16 cellular contexts compared by ENCODE assay signal in the genomic region with DNA sequence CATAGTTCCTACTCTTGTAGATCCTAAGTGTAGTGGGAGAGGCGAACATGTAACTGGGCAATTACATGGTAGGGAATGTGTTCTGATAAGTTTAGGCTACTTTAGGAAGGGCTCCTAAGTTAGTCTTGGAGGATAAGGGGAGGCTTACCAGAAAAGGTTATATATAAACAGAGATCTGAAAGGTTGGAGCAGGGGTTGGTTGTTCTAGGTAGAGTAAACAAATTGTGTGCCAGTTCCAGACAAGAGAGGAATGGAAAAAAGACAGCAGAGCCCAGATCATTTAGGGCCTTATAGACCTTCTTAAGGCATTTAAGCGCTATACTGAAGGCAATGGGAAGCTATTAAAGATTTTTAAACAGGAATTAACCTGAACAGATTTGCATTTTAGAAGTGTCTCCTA.
DNase-seq lines count a peak whose midpoint lies in the region; ATAC-seq, FAIRE-seq and TF ChIP-seq lines count a peak whose summit lies in the region.
"Had no signal": no experiment of that assay in that cellular context is flagged by ENCODE, and none has a peak within 500 bp of the region (broad histone marks: within the 10 kb centered on the region; RNA-seq: fewer than 3 reads in every experiment).

No MANE protein-coding gene starts in this region.

- DNase-seq in body of pancreas (no peak), endothelial cell (ENCODE audit: low spot score) (no peak), right lobe of liver (no peak), pancreas (peak in 1 of 6 donors; percentile 23), GDM1 (lab: John Stamatoyannopoulos, UW) (no peak)
- DNase-seq in stimulated activated naive CD4-positive, alpha-beta T cell treated with Interleukin-2 at 50 U/mL for 16 hours (lab: John Stamatoyannopoulos, UW) = no peak
- DNase-seq: C1 segment of cervical spinal cord; Calu3; CD4-positive, alpha-beta memory T cell; COR-L47; DMS79 treated with DMSO at 0.1 percent for 48 hours; GOT3; HFFc6 had no signal

- H3K27ac ChIP-seq in body of pancreas (peak overlapping the region; percentile 55 to 84 (median 66)), right lobe of liver (peak overlapping the region in 1 of 3 donors; percentile 35), pancreas (peak overlapping the region; percentile 23 to 82 (median 62))

- no peaks in the 10 kb centered on the region for H3K9me3 ChIP-seq in body of pancreas
- no peaks in the 10 kb centered on the region for H3K9me3 ChIP-seq in right lobe of liver
- no peaks in the 10 kb centered on the region for H3K9me3 ChIP-seq in pancreas
- H3K9me3 ChIP-seq: HAP-1 had no signal

- TF ChIP-seq CTCF in body of pancreas (IDR thresholded peaks at IDR 0.05) (no peak), endothelial cell (IDR thresholded peaks at IDR 0.05; ENCODE audit: unreplicated experiment) (no peak), right lobe of liver (IDR thresholded peaks at IDR 0.05) (no peak), pancreas (IDR thresholded peaks at IDR 0.05) (no peak)

- no peak for ATAC-seq in body of pancreas
- ATAC-seq in right lobe of liver = peak; percentile 76 to 91 (median 86)
- ATAC-seq in pancreas = peak; percentile 30 to 72 (median 58)

- peaks cover 74% of the 10 kb centered on the region for H3K4me1 ChIP-seq in body of pancreas
- peaks cover 0 to 33% (median 16%) of the 10 kb centered on the region in 4 donors for H3K4me1 ChIP-seq in right lobe of liver
- H3K4me1 ChIP-seq in pancreas = peaks cover 39 to 51% (median 41%) of the 10 kb centered on the region in 3 donors
- H3K4me1 ChIP-seq: HAP-1 had no signal

- H3K27me3 Mint-ChIP-seq in endothelial cell (ENCODE audit: unreplicated experiment) = peaks cover 2% of the 10 kb centered on the region
- H3K27me3 Mint-ChIP-seq: CD4-positive, alpha-beta memory T cell had no signal

- no peak for FAIRE-seq in pancreas (lab: Jason Lieb, UNC)
- FAIRE-seq: GM12892, H54 had no signal

- H3K27me3 ChIP-seq in body of pancreas (no peaks in the 10 kb centered on the region), right lobe of liver (no peaks in the 10 kb centered on the region), pancreas (no peaks in the 10 kb centered on the region)

- no peak overlapping the region for H3K4me3 ChIP-seq in body of pancreas
- H3K4me3 ChIP-seq in right lobe of liver = no peak overlapping the region
- H3K4me3 ChIP-seq in pancreas = no peak overlapping the region
- H3K4me3 ChIP-seq: HAP-1 had no signal

- H3K27ac Mint-ChIP-seq in endothelial cell (ENCODE audit: unreplicated experiment) = peak overlapping the region; percentile 97
- H3K27ac Mint-ChIP-seq: CD4-positive, alpha-beta memory T cell; HFFc6 had no signal

- peaks cover 14% of the 10 kb centered on the region for H3K36me3 Mint-ChIP-seq in endothelial cell (ENCODE audit: low read depth, unreplicated experiment)

- H3K9me3 Mint-ChIP-seq in endothelial cell (ENCODE audit: unreplicated experiment) = no peaks in the 10 kb centered on the region
- H3K9me3 Mint-ChIP-seq: HFFc6 had no signal

- no peaks in the 10 kb centered on the region for H3K36me3 ChIP-seq in body of pancreas (replicated peaks in 1 of 2; ENCODE audit: insufficient read depth in 1 of 2, low read depth in 2 of 2)
- no peaks in the 10 kb centered on the region for H3K36me3 ChIP-seq in right lobe of liver
- no peaks in the 10 kb centered on the region for H3K36me3 ChIP-seq in pancreas
- H3K36me3 ChIP-seq: HAP-1 had no signal

- peaks cover 27% of the 10 kb centered on the region for H3K4me1 Mint-ChIP-seq in endothelial cell (ENCODE audit: unreplicated experiment)

- intact Hi-C loops in body of pancreas (cut with DNase I) = no loop called here
- intact Hi-C loops in right lobe of liver (cut with DNase I) = no loop called here
- intact Hi-C loops in pancreas (cut with DNase I) = no loop called here

- WGBS in body of pancreas, 2 donors = 43 to 47% methylated on average over 2 of the region's 2 CpGs
- 77% methylated on average over 2 of the region's 2 CpGs for WGBS in right lobe of liver (ENCODE audit: insufficient coverage, low coverage, low lambda C conversion rate, missing lambda C conversion rate)
- 35 to 51% methylated on average over 2 of the region's 2 CpGs for WGBS in pancreas, 2 donors

- H3K4me3 Mint-ChIP-seq in endothelial cell (ENCODE audit: unreplicated experiment) = peak overlapping the region; percentile 29
- H3K4me3 Mint-ChIP-seq: CD4-positive, alpha-beta memory T cell; HFFc6 had no signal

- no peak for TF ChIP-seq POLR2A in body of pancreas (IDR thresholded peaks at IDR 0.05)
- TF ChIP-seq POLR2A in right lobe of liver (IDR thresholded peaks at IDR 0.05) = no peak
